In the genomic region with DNA sequence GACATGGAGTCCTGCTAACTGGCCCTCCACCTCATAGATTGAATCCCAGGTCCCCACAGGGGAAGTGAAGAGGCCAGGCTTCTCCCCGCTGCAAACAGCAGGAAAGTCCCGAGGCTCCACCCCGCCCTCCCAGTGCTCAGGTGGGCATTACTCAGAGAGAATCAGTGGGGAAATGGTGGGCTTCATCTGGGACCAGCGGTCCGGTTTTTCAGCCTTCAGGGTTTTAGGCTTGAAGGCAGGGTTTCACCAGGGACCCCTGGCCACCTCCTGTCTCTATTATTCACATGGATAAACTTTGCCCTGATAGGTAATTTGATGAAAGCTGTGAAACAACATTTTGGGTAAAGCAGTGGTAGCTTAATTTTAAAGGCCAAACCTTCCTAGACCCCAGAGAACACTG, we compare ENCODE assay signal across 40 cellular contexts. TPM values are rescaled to one million over a fixed set of nuclear protein-coding genes. Genes with fewer than 3 reads are reported as not detected.
"Had no signal": no experiment of that assay in that cellular context is flagged by ENCODE, and none has a peak within 500 bp of the region (broad histone marks: within the 10 kb centered on the region; RNA-seq: fewer than 3 reads in every experiment).

No MANE protein-coding gene starts in this region.

- H3K27ac Mint-ChIP-seq: activated naive CD4-positive, alpha-beta T cell treated with anti-CD3 and anti-CD28 coated beads for 36 hours; activated naive CD4-positive, alpha-beta T cell treated with anti-CD3 and anti-CD28 coated beads, Interleukin-2, amount 10 ng/mL, durations not matched to agents 7 days and 5 days; activated naive CD4-positive, alpha-beta T cell treated with anti-CD3 and anti-CD28 coated beads, Interleukin-2, amount 50 U/mL, for 24 hours; activated naive CD4-positive, alpha-beta T cell treated with anti-CD3 and anti-CD28 coated beads, Interleukin-2, amount 50 U/mL, for 72 hours; activated naive CD8-positive, alpha-beta T cell; activated naive CD8-positive, alpha-beta T cell treated with anti-CD3 and anti-CD28 coated beads for 36 hours; activated naive CD8-positive, alpha-beta T cell treated with anti-CD3 and anti-CD28 coated beads, Interleukin-2, amount 10 ng/mL, durations not matched to agents 7 days and 5 days; activated naive CD8-positive, alpha-beta T cell treated with anti-CD3 and anti-CD28 coated beads, Interleukin-2, amount 50 U/mL, for 24 hours; activated T-cell treated with anti-CD3 and anti-CD28 coated beads, Interleukin-2, amount 50 U/mL, for 24 hours; activated T-cell treated with anti-CD3 and anti-CD28 coated beads, Interleukin-2, amount 50 U/mL, for 72 hours; activated T-helper 1 cell treated with anti-CD3 and anti-CD28 coated beads, Interleukin-12 subunit alpha, Interleukin-12 subunit beta, Interleukin-2, Interleukin-4 antibody, amounts not matched to agents 30 ng/mL and 10 ng/mL and 1 ng/mL, durations not matched to agents 14 hours and 24 hours and 36 hours; activated T-helper 2 cell treated with anti-CD3 and anti-CD28 coated beads, Interferon-gamma antibody, Interleukin-2, Interleukin-4, amounts not matched to agents 10 μg/mL and 5 μg/mL and 100 μg/mL, durations not matched to agents 14 hours and 24 hours and 36 hours; brain had no signal

- H3K4me3 Mint-ChIP-seq: activated naive CD4-positive, alpha-beta T cell treated with anti-CD3 and anti-CD28 coated beads for 36 hours; activated naive CD4-positive, alpha-beta T cell treated with anti-CD3 and anti-CD28 coated beads, Interleukin-2, amount 10 ng/mL, durations not matched to agents 7 days and 5 days; activated naive CD4-positive, alpha-beta T cell treated with anti-CD3 and anti-CD28 coated beads, Interleukin-2, amount 50 U/mL, for 24 hours; activated naive CD8-positive, alpha-beta T cell; activated naive CD8-positive, alpha-beta T cell treated with anti-CD3 and anti-CD28 coated beads for 36 hours; activated naive CD8-positive, alpha-beta T cell treated with anti-CD3 and anti-CD28 coated beads, Interleukin-2, amount 10 ng/mL, durations not matched to agents 7 days and 5 days; activated naive CD8-positive, alpha-beta T cell treated with anti-CD3 and anti-CD28 coated beads, Interleukin-2, amount 50 U/mL, for 24 hours; activated T-cell treated with anti-CD3 and anti-CD28 coated beads, Interleukin-2, amount 50 U/mL, for 24 hours; activated T-cell treated with anti-CD3 and anti-CD28 coated beads, Interleukin-2, amount 50 U/mL, for 4 hours; activated T-cell treated with anti-CD3 and anti-CD28 coated beads, Interleukin-2, amount 50 U/mL, for 72 hours; activated T-helper 1 cell treated with anti-CD3 and anti-CD28 coated beads, Interleukin-12 subunit alpha, Interleukin-12 subunit beta, Interleukin-2, Interleukin-4 antibody, amounts not matched to agents 30 ng/mL and 10 ng/mL and 1 ng/mL, durations not matched to agents 14 hours and 24 hours and 36 hours; brain; central memory CD8-positive, alpha-beta T cell had no signal

- H3K4me1 Mint-ChIP-seq: activated naive CD4-positive, alpha-beta T cell treated with anti-CD3 and anti-CD28 coated beads, Interleukin-2, amount 10 ng/mL, durations not matched to agents 7 days and 5 days; activated naive CD4-positive, alpha-beta T cell treated with anti-CD3 and anti-CD28 coated beads, Interleukin-2, amount 50 U/mL, for 24 hours; activated naive CD8-positive, alpha-beta T cell treated with anti-CD3 and anti-CD28 coated beads for 36 hours; activated naive CD8-positive, alpha-beta T cell treated with anti-CD3 and anti-CD28 coated beads, Interleukin-2, amount 10 ng/mL, durations not matched to agents 7 days and 5 days; activated naive CD8-positive, alpha-beta T cell treated with anti-CD3 and anti-CD28 coated beads, Interleukin-2, amount 50 U/mL, for 24 hours; brain; central memory CD8-positive, alpha-beta T cell had no signal

- H3K4me3 ChIP-seq: adrenal gland, ascending aorta, body of pancreas, breast epithelium, cardiac muscle cell had no signal

- H3K36me3 Mint-ChIP-seq: activated naive CD4-positive, alpha-beta T cell treated with anti-CD3 and anti-CD28 coated beads, Interleukin-2, amount 10 ng/mL, durations not matched to agents 7 days and 5 days; activated naive CD4-positive, alpha-beta T cell treated with anti-CD3 and anti-CD28 coated beads, Interleukin-2, amount 50 U/mL, for 24 hours; activated naive CD4-positive, alpha-beta T cell treated with anti-CD3 and anti-CD28 coated beads, Interleukin-2, amount 50 U/mL, for 72 hours; activated naive CD8-positive, alpha-beta T cell; activated naive CD8-positive, alpha-beta T cell treated with anti-CD3 and anti-CD28 coated beads for 36 hours; activated naive CD8-positive, alpha-beta T cell treated with anti-CD3 and anti-CD28 coated beads, Interleukin-2, amount 10 ng/mL, durations not matched to agents 7 days and 5 days; brain had no signal

- H3K27me3 Mint-ChIP-seq: activated naive CD4-positive, alpha-beta T cell treated with anti-CD3 and anti-CD28 coated beads, Interleukin-2, amount 10 ng/mL, durations not matched to agents 7 days and 5 days; activated naive CD4-positive, alpha-beta T cell treated with anti-CD3 and anti-CD28 coated beads, Interleukin-2, amount 50 U/mL, for 24 hours; activated naive CD8-positive, alpha-beta T cell; activated naive CD8-positive, alpha-beta T cell treated with anti-CD3 and anti-CD28 coated beads for 36 hours; activated naive CD8-positive, alpha-beta T cell treated with anti-CD3 and anti-CD28 coated beads, Interleukin-2, amount 10 ng/mL, durations not matched to agents 7 days and 5 days; activated naive CD8-positive, alpha-beta T cell treated with anti-CD3 and anti-CD28 coated beads, Interleukin-2, amount 50 U/mL, for 24 hours; activated T-cell treated with anti-CD3 and anti-CD28 coated beads, Interleukin-2, amount 50 U/mL, for 24 hours; brain; central memory CD8-positive, alpha-beta T cell had no signal

- ATAC-seq: activated naive CD4-positive, alpha-beta T cell treated with anti-CD3 and anti-CD28 coated beads, Interleukin-2, amount 50 U/mL, for 72 hours; activated naive CD8-positive, alpha-beta T cell treated with anti-CD3 and anti-CD28 coated beads, Interleukin-2, amount 50 U/mL, for 24 hours; activated T-cell treated with anti-CD3 and anti-CD28 coated beads, Interleukin-2, amount 50 U/mL, for 4 hours; activated T-cell treated with anti-CD3 and anti-CD28 coated beads, Interleukin-2, amount 50 U/mL, for 72 hours; body of pancreas had no signal

- DNase-seq: activated effector memory CD4-positive, alpha-beta T cell treated with anti-CD3 and anti-CD28 coated beads, Interleukin-2, amount 50 U/mL, for 16 hours; activated effector memory CD4-positive, alpha-beta T cell treated with Interleukin-2 at 50 U/mL for 16 hours; activated gamma-delta T cell treated with Interleukin-2 at 50 U/mL for 16 hours; activated naive CD4-positive, alpha-beta T cell; activated naive CD4-positive, alpha-beta T cell treated with anti-CD3 and anti-CD28 coated beads for 36 hours; activated naive CD4-positive, alpha-beta T cell treated with anti-CD3 and anti-CD28 coated beads, Interleukin-2, amount 10 ng/mL, durations not matched to agents 7 days and 5 days; activated naive CD4-positive, alpha-beta T cell treated with anti-CD3 and anti-CD28 coated beads, Interleukin-2, amount 50 U/mL, for 16 hours; activated naive CD4-positive, alpha-beta T cell treated with Interleukin-2 at 50 U/mL for 16 hours; activated naive CD8-positive, alpha-beta T cell treated with anti-CD3 and anti-CD28 coated beads for 36 hours; activated naive CD8-positive, alpha-beta T cell treated with anti-CD3 and anti-CD28 coated beads, Interleukin-2, amount 10 ng/mL, durations not matched to agents 7 days and 5 days; activated naive CD8-positive, alpha-beta T cell treated with anti-CD3 and anti-CD28 coated beads, Interleukin-2, amount 50 U/mL, for 24 hours; activated T-cell treated with anti-CD3 and anti-CD28 coated beads for 4 hours; activated T-cell treated with anti-CD3 and anti-CD28 coated beads, Interleukin-2, amount 50 U/mL, for 1 hour; activated T-cell treated with anti-CD3 and anti-CD28 coated beads, Interleukin-2, amount 50 U/mL, for 24 hours; activated T-cell treated with anti-CD3 and anti-CD28 coated beads, Interleukin-2, amount 50 U/mL, for 4 hours; activated T-cell treated with anti-CD3 and anti-CD28 coated beads, Interleukin-2, amount 50 U/mL, for 48 hours; activated T-cell treated with anti-CD3 and anti-CD28 coated beads, Interleukin-2, amount 50 U/mL, for 72 hours; adrenal gland; amniotic stem cell; amygdala; anterior cingulate cortex; aorta; body of pancreas; brain microvascular endothelial cell; caudate nucleus; central memory CD4-positive, alpha-beta T cell; cerebellar nuclear complex had no signal

- H3K36me3 ChIP-seq: adrenal gland, ascending aorta, brain microvascular endothelial cell, breast epithelium, cardiac muscle cell had no signal

- H3K9me3 ChIP-seq: adrenal gland, ascending aorta, body of pancreas, breast epithelium had no signal

- H3K4me1 ChIP-seq: adrenal gland, ascending aorta, body of pancreas, breast epithelium had no signal

- H3K9me3 Mint-ChIP-seq: activated naive CD4-positive, alpha-beta T cell treated with anti-CD3 and anti-CD28 coated beads for 36 hours; activated naive CD4-positive, alpha-beta T cell treated with anti-CD3 and anti-CD28 coated beads, Interleukin-2, amount 10 ng/mL, durations not matched to agents 7 days and 5 days; activated naive CD4-positive, alpha-beta T cell treated with anti-CD3 and anti-CD28 coated beads, Interleukin-2, amount 50 U/mL, for 24 hours; activated naive CD4-positive, alpha-beta T cell treated with anti-CD3 and anti-CD28 coated beads, Interleukin-2, amount 50 U/mL, for 72 hours; activated naive CD8-positive, alpha-beta T cell treated with anti-CD3 and anti-CD28 coated beads for 36 hours; activated naive CD8-positive, alpha-beta T cell treated with anti-CD3 and anti-CD28 coated beads, Interleukin-2, amount 10 ng/mL, durations not matched to agents 7 days and 5 days; activated naive CD8-positive, alpha-beta T cell treated with anti-CD3 and anti-CD28 coated beads, Interleukin-2, amount 50 U/mL, for 24 hours; activated T-cell treated with anti-CD3 and anti-CD28 coated beads, Interleukin-2, amount 50 U/mL, for 24 hours; activated T-cell treated with anti-CD3 and anti-CD28 coated beads, Interleukin-2, amount 50 U/mL, for 4 hours; activated T-helper 1 cell treated with anti-CD3 and anti-CD28 coated beads, Interleukin-12 subunit alpha, Interleukin-12 subunit beta, Interleukin-2, Interleukin-4 antibody, amounts not matched to agents 30 ng/mL and 10 ng/mL and 1 ng/mL, durations not matched to agents 14 hours and 24 hours and 36 hours had no signal

- H3K27ac ChIP-seq: adrenal gland, ascending aorta, body of pancreas, brain microvascular endothelial cell, breast epithelium, cardiac muscle cell had no signal

- H3K27me3 ChIP-seq: adrenal gland, ascending aorta, body of pancreas, brain microvascular endothelial cell, breast epithelium, cardiac muscle cell had no signal

RNA-seq across cellular contexts. Expression of a gene that starts 31.3 kb away (rescaled TPM):
- total RNA-seq: astrocyte, bronchial epithelial cell, cardiac muscle cell, chondrocyte had no signal
- polyA plus RNA-seq: cardiac muscle cell had no signal

RNA-seq across cellular contexts. Expression of a gene that starts 50.9 kb away (rescaled TPM):
- total RNA-seq: activated naive CD4-positive, alpha-beta T cell treated with anti-CD3 and anti-CD28 coated beads for 36 hours; activated naive CD4-positive, alpha-beta T cell treated with anti-CD3 and anti-CD28 coated beads, Interleukin-2, amount 50 U/mL, for 72 hours; activated naive CD8-positive, alpha-beta T cell treated with anti-CD3 and anti-CD28 coated beads for 36 hours; activated naive CD8-positive, alpha-beta T cell treated with anti-CD3 and anti-CD28 coated beads, Interleukin-2, amount 10 ng/mL, durations not matched to agents 7 days and 5 days; activated T-cell treated with anti-CD3 and anti-CD28 coated beads, Interleukin-2, amount 50 U/mL, for 4 hours; activated T-cell treated with anti-CD3 and anti-CD28 coated beads, Interleukin-2, amount 50 U/mL, for 72 hours; activated T-helper 1 cell treated with anti-CD3 and anti-CD28 coated beads, Interleukin-12 subunit alpha, Interleukin-12 subunit beta, Interleukin-2, Interleukin-4 antibody, amounts not matched to agents 30 ng/mL and 10 ng/mL and 1 ng/mL, durations not matched to agents 14 hours and 24 hours and 36 hours; activated T-helper 2 cell treated with anti-CD3 and anti-CD28 coated beads, Interferon-gamma antibody, Interleukin-2, Interleukin-4, amounts not matched to agents 10 μg/mL and 5 μg/mL and 100 μg/mL, durations not matched to agents 14 hours and 24 hours and 36 hours; bronchial epithelial cell had no signal
